In the genomic region with DNA sequence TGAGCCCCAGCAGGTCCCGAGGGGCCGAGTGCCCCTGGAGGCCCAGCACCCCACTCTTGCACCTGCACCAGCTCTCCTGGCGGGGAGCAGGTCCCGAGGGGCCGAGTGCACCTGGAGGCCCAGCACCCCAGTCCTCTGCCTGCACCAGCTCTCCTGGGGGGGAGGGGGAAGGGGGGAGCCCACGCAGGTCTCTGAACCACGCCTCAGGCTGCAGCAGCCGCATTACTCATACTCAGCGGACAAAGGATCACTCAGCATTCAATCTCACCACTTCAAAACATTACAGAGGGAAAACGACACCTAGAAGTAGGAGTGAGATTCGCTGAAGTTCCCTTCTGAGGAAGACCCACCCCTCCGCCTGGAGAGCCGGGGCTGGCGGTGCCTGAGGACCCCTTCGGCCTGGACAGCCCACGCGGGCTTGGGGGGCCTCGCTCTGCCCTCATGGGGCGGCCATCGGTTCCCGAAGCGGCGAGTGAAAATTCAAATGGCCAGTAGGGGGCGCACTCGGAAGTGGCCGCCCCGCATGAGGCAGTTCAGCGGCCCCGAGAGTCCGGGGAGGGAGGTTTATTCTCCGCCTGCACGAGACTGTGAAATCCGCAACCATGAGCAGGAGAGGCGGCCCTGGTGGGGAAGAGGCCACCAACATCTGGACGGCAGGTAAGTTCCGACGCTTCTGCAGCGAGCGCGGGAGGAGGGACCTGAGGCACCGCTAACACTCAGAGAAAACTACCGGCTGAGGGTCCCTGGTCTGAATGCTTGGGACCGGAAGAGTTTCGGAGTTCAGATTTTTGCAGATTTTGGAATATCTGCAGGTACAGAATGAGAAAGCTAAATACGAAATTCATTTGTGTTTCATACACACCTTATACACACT, we compare ENCODE assay signal across 1 cellular context.
TF ChIP-seq lines count a peak whose summit lies in the region.

No MANE protein-coding gene starts in this region.

TF ChIP-seq in GM12878, 131 proteins besides CTCF, POLR2A, EP300 and RAD21 (continued from another document):
- TF ChIP-seq, protein P1, sequence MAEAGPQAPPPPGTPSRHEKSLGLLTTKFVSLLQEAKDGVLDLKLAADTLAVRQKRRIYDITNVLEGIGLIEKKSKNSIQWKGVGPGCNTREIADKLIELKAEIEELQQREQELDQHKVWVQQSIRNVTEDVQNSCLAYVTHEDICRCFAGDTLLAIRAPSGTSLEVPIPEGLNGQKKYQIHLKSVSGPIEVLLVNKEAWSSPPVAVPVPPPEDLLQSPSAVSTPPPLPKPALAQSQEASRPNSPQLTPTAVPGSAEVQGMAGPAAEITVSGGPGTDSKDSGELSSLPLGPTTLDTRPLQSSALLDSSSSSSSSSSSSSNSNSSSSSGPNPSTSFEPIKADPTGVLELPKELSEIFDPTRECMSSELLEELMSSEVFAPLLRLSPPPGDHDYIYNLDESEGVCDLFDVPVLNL (IDR thresholded peaks at IDR 0.05; ENCODE audit: low read depth, low read length), result no peak
- peak; percentile 34 for TF ChIP-seq FOXM1 (IDR thresholded peaks at IDR 0.05; ENCODE audit: low read depth, low read length)
- TF ChIP-seq DPF2 (IDR thresholded peaks at IDR 0.05), result peak; percentile 81
- TF ChIP-seq, protein P2, sequence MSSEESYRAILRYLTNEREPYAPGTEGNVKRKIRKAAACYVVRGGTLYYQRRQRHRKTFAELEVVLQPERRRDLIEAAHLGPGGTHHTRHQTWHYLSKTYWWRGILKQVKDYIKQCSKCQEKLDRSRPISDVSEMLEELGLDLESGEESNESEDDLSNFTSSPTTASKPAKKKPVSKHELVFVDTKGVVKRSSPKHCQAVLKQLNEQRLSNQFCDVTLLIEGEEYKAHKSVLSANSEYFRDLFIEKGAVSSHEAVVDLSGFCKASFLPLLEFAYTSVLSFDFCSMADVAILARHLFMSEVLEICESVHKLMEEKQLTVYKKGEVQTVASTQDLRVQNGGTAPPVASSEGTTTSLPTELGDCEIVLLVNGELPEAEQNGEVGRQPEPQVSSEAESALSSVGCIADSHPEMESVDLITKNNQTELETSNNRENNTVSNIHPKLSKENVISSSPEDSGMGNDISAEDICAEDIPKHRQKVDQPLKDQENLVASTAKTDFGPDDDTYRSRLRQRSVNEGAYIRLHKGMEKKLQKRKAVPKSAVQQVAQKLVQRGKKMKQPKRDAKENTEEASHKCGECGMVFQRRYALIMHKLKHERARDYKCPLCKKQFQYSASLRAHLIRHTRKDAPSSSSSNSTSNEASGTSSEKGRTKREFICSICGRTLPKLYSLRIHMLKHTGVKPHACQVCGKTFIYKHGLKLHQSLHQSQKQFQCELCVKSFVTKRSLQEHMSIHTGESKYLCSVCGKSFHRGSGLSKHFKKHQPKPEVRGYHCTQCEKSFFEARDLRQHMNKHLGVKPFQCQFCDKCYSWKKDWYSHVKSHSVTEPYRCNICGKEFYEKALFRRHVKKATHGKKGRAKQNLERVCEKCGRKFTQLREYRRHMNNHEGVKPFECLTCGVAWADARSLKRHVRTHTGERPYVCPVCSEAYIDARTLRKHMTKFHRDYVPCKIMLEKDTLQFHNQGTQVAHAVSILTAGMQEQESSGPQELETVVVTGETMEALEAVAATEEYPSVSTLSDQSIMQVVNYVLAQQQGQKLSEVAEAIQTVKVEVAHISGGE (CRISPR knock-in tag; IDR thresholded peaks at IDR 0.05), result no peak
- TF ChIP-seq CHD1 (IDR thresholded peaks at IDR 0.05; ENCODE audit: low read depth, low read length), result no peak
- TF ChIP-seq ZNF622 (IDR thresholded peaks at IDR 0.05), result no peak
- TF ChIP-seq, protein P3, sequence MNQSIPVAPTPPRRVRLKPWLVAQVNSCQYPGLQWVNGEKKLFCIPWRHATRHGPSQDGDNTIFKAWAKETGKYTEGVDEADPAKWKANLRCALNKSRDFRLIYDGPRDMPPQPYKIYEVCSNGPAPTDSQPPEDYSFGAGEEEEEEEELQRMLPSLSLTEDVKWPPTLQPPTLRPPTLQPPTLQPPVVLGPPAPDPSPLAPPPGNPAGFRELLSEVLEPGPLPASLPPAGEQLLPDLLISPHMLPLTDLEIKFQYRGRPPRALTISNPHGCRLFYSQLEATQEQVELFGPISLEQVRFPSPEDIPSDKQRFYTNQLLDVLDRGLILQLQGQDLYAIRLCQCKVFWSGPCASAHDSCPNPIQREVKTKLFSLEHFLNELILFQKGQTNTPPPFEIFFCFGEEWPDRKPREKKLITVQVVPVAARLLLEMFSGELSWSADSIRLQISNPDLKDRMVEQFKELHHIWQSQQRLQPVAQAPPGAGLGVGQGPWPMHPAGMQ (IDR thresholded peaks at IDR 0.05; ENCODE audit: borderline replicate concordance), result no peak
- TF ChIP-seq IKZF2 (IDR thresholded peaks at IDR 0.05), result peak; percentile 46 to 54; a peak in 2 of 4 replicates
- peak; percentile 66 for TF ChIP-seq MXI1 (IDR thresholded peaks at IDR 0.05; ENCODE audit: low read depth, low read length)
